24 cellular contexts compared by ENCODE assay signal in genomic region chr13:41099986-41100385, GRCh38.
"Had no signal": no experiment of that assay in that cellular context is flagged by ENCODE, and none has a peak within 500 bp of the region (broad histone marks: within the 10 kb centered on the region; RNA-seq: fewer than 3 reads in every experiment).

No MANE protein-coding gene starts in this region.

- H3K27me3 ChIP-seq: ovary, suprapubic skin, tibial artery, upper lobe of right lung had no signal

- H3K27ac Mint-ChIP-seq: mesothelial cell of epicardium; natural killer cell; stimulated activated effector memory CD8-positive, alpha-beta T cell treated with anti-CD3 and anti-CD28 coated beads, Interleukin-12 subunit alpha, Interleukin-12 subunit beta, amount 100 ng/mL, for 72 hours; stimulated activated naive CD8-positive, alpha-beta T cell treated with anti-CD3 and anti-CD28 coated beads, Interleukin-15, Interleukin-2, amounts not matched to agents 100 ng/mL and 50 ng/mL, for 24 hours had no signal

- FAIRE-seq: urothelium cell line had no signal

- H3K4me1 Mint-ChIP-seq: mesothelial cell of epicardium; natural killer cell; stimulated activated effector memory CD8-positive, alpha-beta T cell treated with anti-CD3 and anti-CD28 coated beads, Interleukin-12 subunit alpha, Interleukin-12 subunit beta, amount 100 ng/mL, for 72 hours had no signal

- H3K27ac ChIP-seq: left ventricle myocardium inferior, ovary, prostate gland, skin epidermis, suprapubic skin, thoracic aorta, tibial artery, upper lobe of right lung had no signal

- DNase-seq: islet precursor cell; left ventricle myocardium inferior; mesendoderm; naive B cell; natural killer cell; ovary; retina; right cardiac atrium; stimulated activated CD4-positive, alpha-beta T cell treated with anti-CD3 and anti-CD28 coated beads, Interleukin-12 subunit alpha, Interleukin-12 subunit beta, amount 100 ng/mL, for 4 hours; stimulated activated CD4-positive, alpha-beta T cell treated with anti-CD3 and anti-CD28 coated beads, Interleukin-4, amount 100 ng/mL, for 24 hours; stimulated activated naive CD4-positive, alpha-beta T cell; tibial artery; trophoblast cell; upper lobe of right lung had no signal

- H3K4me3 Mint-ChIP-seq: mesothelial cell of epicardium; naive B cell; natural killer cell; stimulated activated effector memory CD8-positive, alpha-beta T cell treated with anti-CD3 and anti-CD28 coated beads, Interleukin-12 subunit alpha, Interleukin-12 subunit beta, amount 100 ng/mL, for 72 hours; stimulated activated naive CD8-positive, alpha-beta T cell treated with anti-CD3 and anti-CD28 coated beads, Interleukin-15, Interleukin-2, amounts not matched to agents 100 ng/mL and 50 ng/mL, for 24 hours had no signal

- H3K4me1 ChIP-seq: left ventricle myocardium inferior, prostate gland, suprapubic skin, tibial artery, upper lobe of right lung had no signal

- H3K36me3 Mint-ChIP-seq: mesothelial cell of epicardium; naive B cell; natural killer cell; stimulated activated effector memory CD8-positive, alpha-beta T cell treated with anti-CD3 and anti-CD28 coated beads, Interleukin-12 subunit alpha, Interleukin-12 subunit beta, amount 100 ng/mL, for 72 hours had no signal

- H3K27me3 Mint-ChIP-seq: naive B cell; stimulated activated naive CD8-positive, alpha-beta T cell treated with anti-CD3 and anti-CD28 coated beads, Interleukin-15, Interleukin-2, amounts not matched to agents 100 ng/mL and 50 ng/mL, for 24 hours had no signal

- ATAC-seq: natural killer cell; right cardiac atrium; sciatic nerve; stimulated activated effector memory CD8-positive, alpha-beta T cell treated with anti-CD3 and anti-CD28 coated beads, Interleukin-12 subunit alpha, Interleukin-12 subunit beta, amount 100 ng/mL, for 72 hours; upper lobe of right lung had no signal

- H3K36me3 ChIP-seq: left ventricle myocardium inferior, ovary, prostate gland, suprapubic skin, thoracic aorta, tibial artery, upper lobe of right lung had no signal

- H3K9me3 ChIP-seq: left ventricle myocardium inferior, ovary, prostate gland, suprapubic skin, thoracic aorta, tibial artery, upper lobe of right lung had no signal

- H3K4me3 ChIP-seq: left ventricle myocardium inferior, lung, ovary, prostate gland, skin epidermis, suprapubic skin, thoracic aorta, tibial artery, upper lobe of right lung had no signal

- H3K9me3 Mint-ChIP-seq: natural killer cell; stimulated activated effector memory CD8-positive, alpha-beta T cell treated with anti-CD3 and anti-CD28 coated beads, Interleukin-12 subunit alpha, Interleukin-12 subunit beta, amount 100 ng/mL, for 72 hours; stimulated activated naive CD8-positive, alpha-beta T cell treated with anti-CD3 and anti-CD28 coated beads, Interleukin-15, Interleukin-2, amounts not matched to agents 100 ng/mL and 50 ng/mL, for 24 hours had no signal
